ENCODE assay signal across 1 cellular context in genomic region chr10:62543981-62544380, GRCh38.
TF ChIP-seq lines count a peak whose summit lies in the region.

No MANE protein-coding gene starts in this region.

TF ChIP-seq in IMR-90, 13 proteins besides CTCF, POLR2A, EP300 and RAD21 (continued from another document):
- no peak for TF ChIP-seq ELK1 (IDR thresholded peaks at IDR 0.05; ENCODE audit: borderline replicate concordance, low read depth, low read length)
- TF ChIP-seq USF2 (IDR thresholded peaks at IDR 0.05; ENCODE audit: low read depth, low read length): no peak
- TF ChIP-seq SMC3 (IDR thresholded peaks at IDR 0.05; ENCODE audit: low read depth, low read length): no peak
